In the genomic region with DNA sequence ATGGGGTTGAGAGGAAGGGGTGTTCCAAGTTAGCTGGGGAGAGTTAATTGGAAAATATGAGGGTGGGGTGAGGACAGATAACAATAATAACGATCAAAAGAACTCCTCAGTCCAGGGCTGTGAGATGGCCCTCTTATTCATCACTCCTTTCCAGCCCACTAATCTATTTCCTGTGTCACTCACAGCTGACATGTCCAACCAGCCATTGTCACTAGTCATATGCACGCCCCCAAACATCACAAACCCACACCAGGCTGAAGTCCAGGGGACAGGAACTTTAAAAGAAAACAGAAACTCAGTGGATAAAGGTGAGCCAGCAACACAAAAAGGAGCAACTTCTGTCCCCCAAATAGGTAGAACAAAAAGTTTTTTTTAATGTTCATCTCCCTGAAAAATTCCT, we compare ENCODE assay signal across 10 cellular contexts. TPM values are rescaled to one million over a fixed set of nuclear protein-coding genes. Genes with fewer than 3 reads are reported as not detected.
DNase-seq lines count a peak whose midpoint lies in the region; ATAC-seq, FAIRE-seq and TF ChIP-seq lines count a peak whose summit lies in the region.
"Had no signal": no experiment of that assay in that cellular context is flagged by ENCODE, and none has a peak within 500 bp of the region (broad histone marks: within the 10 kb centered on the region; RNA-seq: fewer than 3 reads in every experiment).

No MANE protein-coding gene starts in this region.

- H3K27ac Mint-ChIP-seq in T-helper 2 cell treated with Interferon-gamma antibody and Interleukin-4, amounts not matched to agents 5 μg/mL and 100 μg/mL, for 36 hours, result no peak overlapping the region

- peaks cover 5% of the 10 kb centered on the region for H3K27me3 Mint-ChIP-seq in T-helper 2 cell treated with Interferon-gamma antibody and Interleukin-4, amounts not matched to agents 5 μg/mL and 100 μg/mL, for 36 hours (ENCODE audit: low read depth)

- TF ChIP-seq CTCF in fibroblast of villous mesenchyme (IDR thresholded peaks at IDR 0.05; ENCODE audit: insufficient read depth, low read depth, low read length), result no peak

- H3K36me3 Mint-ChIP-seq in T-helper 2 cell treated with Interferon-gamma antibody and Interleukin-4, amounts not matched to agents 5 μg/mL and 100 μg/mL, for 36 hours (ENCODE audit: low read depth), result peaks cover 8% of the 10 kb centered on the region

- H3K36me3 ChIP-seq in small intestine (ENCODE audit: control insufficient read depth in 2 of 2, insufficient read depth in 2 of 2, low read length in 2 of 2), result peaks cover 3 to 10% of the 10 kb centered on the region in 2 donors

- no peaks in the 10 kb centered on the region for H3K9me3 Mint-ChIP-seq in T-helper 2 cell treated with Interferon-gamma antibody and Interleukin-4, amounts not matched to agents 5 μg/mL and 100 μg/mL, for 36 hours

- peaks cover 0 to 4% of the 10 kb centered on the region in 2 donors for H3K4me1 ChIP-seq in small intestine (ENCODE audit: control insufficient read depth in 2 of 2, insufficient read depth in 1 of 2, low read depth in 1 of 2, low read length in 1 of 2)

- no peak for ATAC-seq in HG02571 (IDR thresholded peaks at IDR 0.05; ENCODE audit: unreplicated experiment)

- H3K9me3 ChIP-seq in small intestine (ENCODE audit: control insufficient read depth, low read depth), result no peaks in the 10 kb centered on the region

- H3K4me3 ChIP-seq in fibroblast of villous mesenchyme (ENCODE audit: low read depth, low read length), result peak overlapping the region; percentile 85
- peak overlapping the region in 1 of 2 donors; percentile 68 for H3K4me3 ChIP-seq in small intestine (ENCODE audit: low read depth in 1 of 2, low read length in 2 of 2)

- FAIRE-seq in small intestine (lab: Jason Lieb, UNC), result no peak

- 0 to 22% (median 12%) methylated on average over 2 of the region's 2 CpGs for WGBS in small intestine, 3 donors

- peaks cover 15% of the 10 kb centered on the region for H3K4me1 Mint-ChIP-seq in T-helper 2 cell treated with Interferon-gamma antibody and Interleukin-4, amounts not matched to agents 5 μg/mL and 100 μg/mL, for 36 hours (ENCODE audit: low read depth)

- peak; percentile 22 for DNase-seq in HCEC 1CT
- peak; percentile 31 for DNase-seq in T-helper 2 cell treated with Interferon-gamma antibody and Interleukin-4, amounts not matched to agents 5 μg/mL and 100 μg/mL, for 36 hours (ENCODE audit: low spot score)
- DNase-seq in fibroblast of villous mesenchyme (ENCODE audit: low read depth), result no peak
- DNase-seq in small intestine, result peak; percentile 22
- DNase-seq in NCI-H146 (lab: John Stamatoyannopoulos, UW), result no peak
- no peak for DNase-seq in DMS79 (lab: John Stamatoyannopoulos, UW)
- DNase-seq in putamen (ENCODE audit: low spot score), result no peak

- H3K27ac ChIP-seq in small intestine (ENCODE audit: low read depth in 1 of 2, low read length in 1 of 2), result no peak overlapping the region

- no peaks in the 10 kb centered on the region for H3K27me3 ChIP-seq in small intestine (ENCODE audit: control insufficient read depth in 2 of 2, insufficient read depth in 2 of 2, low read length in 2 of 2)

- peak overlapping the region; percentile 94 for H3K4me3 Mint-ChIP-seq in T-helper 2 cell treated with Interferon-gamma antibody and Interleukin-4, amounts not matched to agents 5 μg/mL and 100 μg/mL, for 36 hours

RNA-seq across cellular contexts. Expression of gene CALCOCO1, which starts 0.9 kb away (rescaled TPM):
- total RNA-seq in fibroblast of villous mesenchyme, result 78.2 and 84.4 TPM in 2 replicates
- 10 to 100 TPM; 45.1 to 46.7 (median 46.5) TPM for polyA plus RNA-seq in small intestine

RNA-seq across cellular contexts. Expression of gene CISTR, which starts 25.4 kb away (rescaled TPM):
- not detected in 2 replicates for total RNA-seq in fibroblast of villous mesenchyme
- not detected for polyA plus RNA-seq in small intestine
- total RNA-seq: LHCN-M2, mononuclear cell had no signal

RNA-seq across cellular contexts. Expression of gene ATP5MC2, which starts 50.5 kb away (rescaled TPM):
- 70.8 and 72.2 TPM in 2 replicates for total RNA-seq in fibroblast of villous mesenchyme
- polyA plus RNA-seq in small intestine, result 100 to 1,000 TPM; 433 to 621 (median 517) TPM

Comparison
In these comparisons a context has a peak if more than half of its experiments do, and no peak if none do; other contexts are left out.
1. DNase-seq: peak in HCEC 1CT (single experiment), T-helper 2 cell treated with Interferon-gamma antibody and Interleukin-4, amounts not matched to agents 5 μg/mL and 100 μg/mL, for 36 hours (single experiment) and small intestine (single experiment); none in fibroblast of villous mesenchyme (single experiment), NCI-H146 (single experiment), DMS79 (single experiment) and putamen (single experiment).